ENCODE assay signal across 26 cellular contexts in the genomic region with DNA sequence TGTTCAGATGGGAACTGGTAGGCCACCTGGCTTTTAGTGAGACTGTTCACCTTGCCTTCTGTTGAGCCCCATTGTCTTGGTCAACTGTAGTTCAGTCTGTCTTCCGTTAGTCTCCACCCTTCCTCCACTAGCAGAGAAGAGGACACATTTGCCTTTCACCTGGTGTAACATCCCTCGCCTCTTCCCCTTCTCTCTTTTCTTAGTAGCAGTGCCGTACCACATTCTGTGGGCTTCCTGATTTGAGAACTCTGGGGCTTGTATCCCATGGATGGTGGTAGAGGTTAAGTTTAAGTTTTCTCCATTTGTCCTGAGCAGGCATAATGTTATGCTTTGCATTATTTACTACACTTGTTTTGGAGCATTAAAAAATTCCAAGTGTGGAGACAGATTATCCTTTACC. TPM values are rescaled to one million over a fixed set of nuclear protein-coding genes. Genes with fewer than 3 reads are reported as not detected.
DNase-seq lines count a peak whose midpoint lies in the region; ATAC-seq and TF ChIP-seq lines count a peak whose summit lies in the region.
"Had no signal": no experiment of that assay in that cellular context is flagged by ENCODE, and none has a peak within 500 bp of the region (broad histone marks: within the 10 kb centered on the region; RNA-seq: fewer than 3 reads in every experiment).

No MANE protein-coding gene starts in this region.

- intact Hi-C loops in activated CD4-positive, alpha-beta T cell treated with anti-CD3 and anti-CD28 coated beads for 36 hours (cut with DNase I, micrococcal nuclease): no loop called here
- intact Hi-C loops in activated CD4-positive, alpha-beta T cell treated with anti-CD3 and anti-CD28 coated beads, Interleukin-2, amount 10 ng/mL, durations not matched to agents 24 days and 14 days (cut with micrococcal nuclease): no loop called here
- intact Hi-C loops in gastrocnemius medialis (cut with DNase I; ENCODE audit: low total_unique reads) (no loop called here), Right ventricle myocardium superior (cut with DNase I) (no loop called here)

- H3K27ac Mint-ChIP-seq in activated CD4-positive, alpha-beta T cell treated with anti-CD3 and anti-CD28 coated beads for 36 hours: peak overlapping the region; percentile 23
- no peak overlapping the region for H3K27ac Mint-ChIP-seq in activated CD4-positive, alpha-beta T cell treated with anti-CD3 and anti-CD28 coated beads, Interleukin-2, amount 10 ng/mL, durations not matched to agents 24 days and 14 days
- H3K27ac Mint-ChIP-seq in activated T-helper 17 cell treated with anti-CD3 and anti-CD28 coated beads, Interleukin-2, amount 50 U/mL, for 72 hours: peak overlapping the region; percentile 52
- peak overlapping the region; percentile 77 for H3K27ac Mint-ChIP-seq in memory B cell
- H3K27ac Mint-ChIP-seq: stimulated activated naive CD8-positive, alpha-beta T cell treated with anti-CD3 and anti-CD28 coated beads, Interleukin-15, Interleukin-2, amounts not matched to agents 100 ng/mL and 50 ng/mL, for 24 hours had no signal

- in situ Hi-C loops in gastrocnemius medialis (cut with MboI; ENCODE audit: low sequenced_read_pairs in 4 of 4): loop anchor here in 1 of 4 donors (25.0 kb wide), 1 partner anchor 88 kb away; no protein-coding TSS in a partner anchor

- H3K4me1 ChIP-seq in gastrocnemius medialis: peaks cover 73 to 75% of the 10 kb centered on the region in 2 donors
- H3K4me1 ChIP-seq: testis had no signal

- no peak overlapping the region for H3K4me3 ChIP-seq in gastrocnemius medialis
- H3K4me3 ChIP-seq: K562, smooth muscle cell, testis had no signal

- POLR2A ChIA-PET in activated CD4-positive, alpha-beta T cell treated with anti-CD3 and anti-CD28 coated beads for 36 hours (lab: Charles Lee): no interaction called here

- H3K9me3 Mint-ChIP-seq in activated CD4-positive, alpha-beta T cell treated with anti-CD3 and anti-CD28 coated beads for 36 hours (ENCODE audit: low read depth): no peaks in the 10 kb centered on the region
- no peaks in the 10 kb centered on the region for H3K9me3 Mint-ChIP-seq in activated CD4-positive, alpha-beta T cell treated with anti-CD3 and anti-CD28 coated beads, Interleukin-2, amount 10 ng/mL, durations not matched to agents 24 days and 14 days
- H3K9me3 Mint-ChIP-seq in activated T-helper 17 cell treated with anti-CD3 and anti-CD28 coated beads, Interleukin-2, amount 50 U/mL, for 72 hours: no peaks in the 10 kb centered on the region
- no peaks in the 10 kb centered on the region for H3K9me3 Mint-ChIP-seq in memory B cell
- H3K9me3 Mint-ChIP-seq: CD8-positive, alpha-beta T cell; stimulated activated naive CD8-positive, alpha-beta T cell treated with anti-CD3 and anti-CD28 coated beads, Interleukin-15, Interleukin-2, amounts not matched to agents 100 ng/mL and 50 ng/mL, for 24 hours had no signal

- H3K36me3 ChIP-seq in gastrocnemius medialis: no peaks in the 10 kb centered on the region

- peak overlapping the region; percentile 21 to 64 (median 30) for H3K27ac ChIP-seq in gastrocnemius medialis
- H3K27ac ChIP-seq: epithelial cell of prostate, testis had no signal

- no peak for DNase-seq in activated CD4-positive, alpha-beta T cell treated with anti-CD3 and anti-CD28 coated beads for 36 hours
- DNase-seq in activated CD4-positive, alpha-beta T cell treated with anti-CD3 and anti-CD28 coated beads, Interleukin-2, amount 10 ng/mL, durations not matched to agents 24 days and 14 days: no peak
- DNase-seq in memory B cell (ENCODE audit: low spot score in 2 of 2) (no peak), gastrocnemius medialis (no peak), Right ventricle myocardium superior (no peak)
- DNase-seq: activated CD4-positive, alpha-beta T cell treated with anti-CD3 and anti-CD28 coated beads, Interleukin-2, amount 50 U/mL, for 48 hours; activated CD4-positive, CD25-positive, alpha-beta regulatory T cell; activated naive CD4-positive, alpha-beta T cell treated with anti-CD3 and anti-CD28 coated beads, Interleukin-2, amount 50 U/mL, for 16 hours; anterior cingulate cortex; CD8-positive, alpha-beta T cell; islet precursor cell; NCI-H1092; NCI-H1694 treated with DMSO at 0.1 percent for 48 hours; NCI-H446 treated with DMSO at 0.1 percent for 48 hours; NCI-H82; right cardiac atrium; SIG-M5; testis had no signal

- H3K27me3 ChIP-seq in gastrocnemius medialis: no peaks in the 10 kb centered on the region
- H3K27me3 ChIP-seq: testis had no signal

- no peak for TF ChIP-seq CTCF in gastrocnemius medialis (IDR thresholded peaks at IDR 0.05 in 4 of 5, conservative IDR thresholded peaks at IDR 0.05 in 1 of 5)

- ATAC-seq in activated CD4-positive, alpha-beta T cell treated with anti-CD3 and anti-CD28 coated beads for 36 hours: no peak
- no peak for ATAC-seq in activated T-helper 17 cell treated with anti-CD3 and anti-CD28 coated beads, Interleukin-2, amount 50 U/mL, for 72 hours (replicated peaks)
- peak; percentile 29 for ATAC-seq in memory B cell (ENCODE audit: low read depth)
- ATAC-seq in gastrocnemius medialis: no peak
- ATAC-seq in HG02840 (IDR thresholded peaks at IDR 0.05; ENCODE audit: low FRiP score, unreplicated experiment): no peak
- ATAC-seq in Right ventricle myocardium superior (ENCODE audit: poor library complexity): no peak
- ATAC-seq in HG02588 (IDR thresholded peaks at IDR 0.05; ENCODE audit: unreplicated experiment): no peak
- ATAC-seq: CD8-positive, alpha-beta T cell; K562; right cardiac atrium had no signal

- no peak overlapping the region for H3K4me3 Mint-ChIP-seq in activated CD4-positive, alpha-beta T cell treated with anti-CD3 and anti-CD28 coated beads for 36 hours
- H3K4me3 Mint-ChIP-seq in activated CD4-positive, alpha-beta T cell treated with anti-CD3 and anti-CD28 coated beads, Interleukin-2, amount 10 ng/mL, durations not matched to agents 24 days and 14 days: no peak overlapping the region
- no peak overlapping the region for H3K4me3 Mint-ChIP-seq in activated T-helper 17 cell treated with anti-CD3 and anti-CD28 coated beads, Interleukin-2, amount 50 U/mL, for 72 hours
- H3K4me3 Mint-ChIP-seq in memory B cell: no peak overlapping the region
- H3K4me3 Mint-ChIP-seq: CD8-positive, alpha-beta T cell; mesothelial cell of epicardium; stimulated activated naive CD8-positive, alpha-beta T cell treated with anti-CD3 and anti-CD28 coated beads, Interleukin-15, Interleukin-2, amounts not matched to agents 100 ng/mL and 50 ng/mL, for 24 hours had no signal

- H3K27me3 Mint-ChIP-seq in activated CD4-positive, alpha-beta T cell treated with anti-CD3 and anti-CD28 coated beads for 36 hours: no peaks in the 10 kb centered on the region
- H3K27me3 Mint-ChIP-seq in activated CD4-positive, alpha-beta T cell treated with anti-CD3 and anti-CD28 coated beads, Interleukin-2, amount 10 ng/mL, durations not matched to agents 24 days and 14 days: no peaks in the 10 kb centered on the region
- H3K27me3 Mint-ChIP-seq in activated T-helper 17 cell treated with anti-CD3 and anti-CD28 coated beads, Interleukin-2, amount 50 U/mL, for 72 hours: no peaks in the 10 kb centered on the region
- no peaks in the 10 kb centered on the region for H3K27me3 Mint-ChIP-seq in memory B cell
- H3K27me3 Mint-ChIP-seq: stimulated activated naive CD8-positive, alpha-beta T cell treated with anti-CD3 and anti-CD28 coated beads, Interleukin-15, Interleukin-2, amounts not matched to agents 100 ng/mL and 50 ng/mL, for 24 hours had no signal

- CTCF ChIA-PET in activated CD4-positive, alpha-beta T cell treated with anti-CD3 and anti-CD28 coated beads for 36 hours (lab: Charles Lee): no interaction called here

- peaks cover 32% of the 10 kb centered on the region for H3K36me3 Mint-ChIP-seq in activated CD4-positive, alpha-beta T cell treated with anti-CD3 and anti-CD28 coated beads for 36 hours (ENCODE audit: low read depth)
- peaks cover 25% of the 10 kb centered on the region for H3K36me3 Mint-ChIP-seq in activated CD4-positive, alpha-beta T cell treated with anti-CD3 and anti-CD28 coated beads, Interleukin-2, amount 10 ng/mL, durations not matched to agents 24 days and 14 days (ENCODE audit: low read depth)
- peaks cover 35% of the 10 kb centered on the region for H3K36me3 Mint-ChIP-seq in activated T-helper 17 cell treated with anti-CD3 and anti-CD28 coated beads, Interleukin-2, amount 50 U/mL, for 72 hours (ENCODE audit: low read depth)
- peaks cover 15% of the 10 kb centered on the region for H3K36me3 Mint-ChIP-seq in memory B cell

- no peaks in the 10 kb centered on the region for H3K9me3 ChIP-seq in gastrocnemius medialis
- H3K9me3 ChIP-seq: testis had no signal

- H3K4me1 Mint-ChIP-seq in activated CD4-positive, alpha-beta T cell treated with anti-CD3 and anti-CD28 coated beads for 36 hours: peaks cover 56% of the 10 kb centered on the region
- peaks cover 46% of the 10 kb centered on the region for H3K4me1 Mint-ChIP-seq in activated CD4-positive, alpha-beta T cell treated with anti-CD3 and anti-CD28 coated beads, Interleukin-2, amount 10 ng/mL, durations not matched to agents 24 days and 14 days
- H3K4me1 Mint-ChIP-seq in activated T-helper 17 cell treated with anti-CD3 and anti-CD28 coated beads, Interleukin-2, amount 50 U/mL, for 72 hours: peaks cover 57% of the 10 kb centered on the region
- H3K4me1 Mint-ChIP-seq in memory B cell: peaks cover 41% of the 10 kb centered on the region

- no peak for TF ChIP-seq POLR2A in gastrocnemius medialis (IDR thresholded peaks at IDR 0.05)

RNA-seq across cellular contexts. Expression of a gene that starts 49.3 kb away (rescaled TPM):
- 100 to 1,000 TPM; 297 to 534 TPM for total RNA-seq in activated CD4-positive, alpha-beta T cell treated with anti-CD3 and anti-CD28 coated beads for 36 hours
- total RNA-seq in activated CD4-positive, alpha-beta T cell treated with anti-CD3 and anti-CD28 coated beads, Interleukin-2, amount 10 ng/mL, durations not matched to agents 24 days and 14 days: 338 and 361 TPM in 2 replicates
- total RNA-seq in activated T-helper 17 cell treated with anti-CD3 and anti-CD28 coated beads, Interleukin-2, amount 50 U/mL, for 72 hours: 100 to 1,000 TPM; 217 to 228 TPM
- total RNA-seq in gastrocnemius medialis (100 to 1,000 TPM; 102 to 190 (median 149) TPM), Right ventricle myocardium superior (240 TPM)
